ENCODE assay signal across 10 cellular contexts in genomic region chr6:34674268-34674639, GRCh38. TPM values are rescaled to one million over a fixed set of nuclear protein-coding genes. Genes with fewer than 3 reads are reported as not detected.
DNase-seq lines count a peak whose midpoint lies in the region; ATAC-seq, FAIRE-seq and TF ChIP-seq lines count a peak whose summit lies in the region.
"Had no signal": no experiment of that assay in that cellular context is flagged by ENCODE, and none has a peak within 500 bp of the region (broad histone marks: within the 10 kb centered on the region; RNA-seq: fewer than 3 reads in every experiment).

No MANE protein-coding gene starts in this region.

- peak overlapping the region; percentile 48 for H3K4me2 ChIP-seq in OCI-LY1 (ENCODE audit: low read length)
- H3K4me2 ChIP-seq in GM12878 (ENCODE audit: control insufficient read depth, insufficient read depth) = peak overlapping the region; percentile 67

- H3K79me2 ChIP-seq in OCI-LY1 (ENCODE audit: insufficient read depth, low read length) = peaks cover 47% of the 10 kb centered on the region
- H3K79me2 ChIP-seq in GM12878 (ENCODE audit: control insufficient read depth, insufficient read depth, low read length) = peaks cover 92% of the 10 kb centered on the region

- H3K9me3 Mint-ChIP-seq in Calu3 (ENCODE audit: low read depth, unreplicated experiment) = no peaks in the 10 kb centered on the region
- no peaks in the 10 kb centered on the region for H3K9me3 Mint-ChIP-seq in natural killer cell

- DNase-seq in Calu3 (no peak), GM12878 (ENCODE audit: low read depth, low spot score) (no peak), natural killer cell (no peak), NCI-H510A treated with DMSO at 0.1 percent for 48 hours (lab: John Stamatoyannopoulos, UW) (no peak), foreskin keratinocyte (no peak)
- DNase-seq: caudate nucleus, NCI-H2171 had no signal

- H2AFZ ChIP-seq in OCI-LY1 (ENCODE audit: low read length) (no peak overlapping the region), GM12878 (ENCODE audit: control insufficient read depth, low read depth, low read length) (no peak overlapping the region)

- intact Hi-C loops in Calu3 (cut with micrococcal nuclease; ENCODE audit: unreplicated experiment) = no loop called here
- intact Hi-C loops in GM12878 (cut with micrococcal nuclease; ENCODE audit: unreplicated experiment) = loop anchor here (1.0 to 5.0 kb wide), 4 partner anchors 18 to 118 kb away; partner anchors contain the start of genes BLTP3A and SNRPC
- intact Hi-C loops in natural killer cell (cut with micrococcal nuclease) = loop anchor here (5.0 kb wide), 1 partner anchor 83 kb away; the partner anchor contains the start of gene SNRPC

- H3K4me3 Mint-ChIP-seq in Calu3 (ENCODE audit: low read depth, unreplicated experiment) (peak overlapping the region; percentile 26), natural killer cell (peak overlapping the region; percentile 88)

- H3K36me3 Mint-ChIP-seq in Calu3 (ENCODE audit: insufficient read depth, unreplicated experiment) (peaks cover 19% of the 10 kb centered on the region), natural killer cell (no peaks in the 10 kb centered on the region)

- WGBS in GM12878 (ENCODE audit: insufficient coverage, insufficient replicate concordance, low lambda C conversion rate, missing lambda C conversion rate) = 80% methylated on average over 5 of the region's 5 CpGs

- FAIRE-seq in GM12878 (lab: Jason Lieb, UNC) = no peak

- no peak for TF ChIP-seq POLR2A in GM12878 (IDR thresholded peaks at IDR 0.05; ENCODE audit: low read depth, low read length)

- no peaks in the 10 kb centered on the region for H3K27me3 ChIP-seq in OCI-LY1 (ENCODE audit: insufficient read depth, low read length)
- H3K27me3 ChIP-seq in GM12878 (replicated peaks in 1 of 2; ENCODE audit: control insufficient read depth in 2 of 2, insufficient read depth in 2 of 2, low read length in 1 of 2) = no peaks in the 10 kb centered on the region
- H3K27me3 ChIP-seq in foreskin keratinocyte = no peaks in the 10 kb centered on the region

- TF ChIP-seq CTCF in Calu3 (IDR thresholded peaks at IDR 0.05; ENCODE audit: unreplicated experiment) = no peak
- no peak; the same call in 1 of the 2 replicates for TF ChIP-seq CTCF in OCI-LY1 (IDR thresholded peaks at IDR 0.05; ENCODE audit: low read length)
- no peak for TF ChIP-seq CTCF in GM12878 (IDR thresholded peaks at IDR 0.05 in 2 of 3, conservative IDR thresholded peaks at IDR 0.05 in 1 of 3; ENCODE audit: control insufficient read depth in 2 of 3, extremely low read depth in 1 of 3, insufficient read depth in 1 of 3, low read depth in 3 of 3, low read length in 3 of 3)
- TF ChIP-seq CTCF in natural killer cell (IDR thresholded peaks at IDR 0.05) = no peak
- no peak for TF ChIP-seq CTCF in foreskin keratinocyte (conservative IDR thresholded peaks at IDR 0.05)

- POLR2A ChIA-PET in GM12878 (lab: Charles Lee) = interaction anchor here (0.8 to 14.8 kb wide), 11 partner anchors 10 to 118 kb away, joined by 3 to 329 read pairs (median 6); partner anchors contain the start of genes ILRUN and SNRPC

- peak overlapping the region; percentile 61 for H3K9ac ChIP-seq in OCI-LY1 (ENCODE audit: low read length)
- H3K9ac ChIP-seq in GM12878 (ENCODE audit: control insufficient read depth, insufficient read depth, low read length) = peak overlapping the region; percentile 64

- peaks cover 75% of the 10 kb centered on the region for H3K4me1 ChIP-seq in OCI-LY1 (ENCODE audit: insufficient read depth, low read length, severe bottlenecking)
- peaks cover 38% of the 10 kb centered on the region for H3K4me1 ChIP-seq in GM12878 (ENCODE audit: control insufficient read depth, insufficient read depth, low read length)
- peaks cover 22% of the 10 kb centered on the region for H3K4me1 ChIP-seq in foreskin keratinocyte

- ATAC-seq in GM12878 = no peak
- no peak for ATAC-seq in natural killer cell
- ATAC-seq in HG03025 (IDR thresholded peaks at IDR 0.05; ENCODE audit: low FRiP score, unreplicated experiment) = no peak
- ATAC-seq in foreskin keratinocyte = no peak

- H3K27ac Mint-ChIP-seq in Calu3 (ENCODE audit: unreplicated experiment) (peak overlapping the region; percentile 34), natural killer cell (peak overlapping the region; percentile 88 to 97)

- H4K20me1 ChIP-seq in OCI-LY1 (ENCODE audit: insufficient read depth, low read length) = no peaks in the 10 kb centered on the region
- H4K20me1 ChIP-seq in GM12878 (ENCODE audit: control insufficient read depth, insufficient read depth) = no peaks in the 10 kb centered on the region

- TF ChIP-seq RAD21 in GM12878 (IDR thresholded peaks at IDR 0.05; ENCODE audit: insufficient read depth, low read depth, low read length) = no peak

- BruUV-seq in Calu3 (replicated peaks; lab: Mats Ljungman, UMichigan) = no TSS peak
- no TSS peak for BruUV-seq in GM12878 (replicated peaks; lab: Mats Ljungman, UMichigan)

- H3K27ac ChIP-seq in OCI-LY1 (ENCODE audit: low read depth, low read length, poor library complexity, severe bottlenecking) (peak overlapping the region; percentile 100), GM12878 (ENCODE audit: control insufficient read depth, insufficient read depth) (peak overlapping the region; percentile 92), foreskin keratinocyte (no peak overlapping the region)
- H3K27ac ChIP-seq: HL-60 had no signal

- H3K4me3 ChIP-seq in OCI-LY1 (ENCODE audit: low read depth, low read length, poor library complexity, severe bottlenecking) = peak overlapping the region; percentile 19
- peak overlapping the region; percentile 24; the same call in 1 of the 2 replicates for H3K4me3 ChIP-seq in GM12878

- RAD21 ChIA-PET in GM12878 (lab: Charles Lee; ENCODE audit: unreplicated experiment) = interaction anchor here (1.5 to 7.2 kb wide), 12 partner anchors 9 to 215 kb away, joined by 3 to 183 read pairs (median 17); partner anchors contain the start of genes ANKS1A, BLTP3A, ILRUN and SNRPC

- CTCF ChIA-PET in Calu3 (lab: Charles Lee) (interaction anchor here (0.5 to 2.4 kb wide), 8 partner anchors 10 to 430 kb away, joined by 3 to 18 read pairs (median 6); no protein-coding TSS in a partner anchor), GM12878 (lab: Yijun Ruan, JAX) (interaction anchor here (0.8 to 4.5 kb wide), 17 partner anchors 9 to 465 kb away, joined by 3 to 56 read pairs (median 4); partner anchors contain the start of genes BLTP3A, SNRPC and TAF11)

- H3K4me1 Mint-ChIP-seq in Calu3 (ENCODE audit: low read depth, unreplicated experiment) = peaks cover 41% of the 10 kb centered on the region
- H3K4me1 Mint-ChIP-seq in natural killer cell = peaks cover 41 to 50% of the 10 kb centered on the region in 2 donors

- H3K36me3 ChIP-seq in OCI-LY1 (ENCODE audit: insufficient read depth, low read length) = peaks cover 23% of the 10 kb centered on the region
- no peaks in the 10 kb centered on the region; a peak in 2 of 4 replicates for H3K36me3 ChIP-seq in GM12878 (ENCODE audit: control insufficient read depth in 2 of 2, insufficient read depth in 2 of 2, low read length in 1 of 2)

- SMC1A ChIA-PET in GM12878 (lab: Charles Lee; ENCODE audit: uncharacterized antibody, unreplicated experiment) = interaction anchor here (0.8 to 16.2 kb wide), 10 partner anchors 9 to 146 kb away, joined by 3 to 213 read pairs (median 15); partner anchors contain the start of gene ILRUN

- TF ChIP-seq EP300 in GM12878 (IDR thresholded peaks at IDR 0.05; ENCODE audit: borderline replicate concordance in 1 of 2, control insufficient read depth in 1 of 2, low read depth in 2 of 2, low read length in 2 of 2) = no peak

- no peaks in the 10 kb centered on the region for H3K9me3 ChIP-seq in OCI-LY1 (ENCODE audit: low read length)
- no peaks in the 10 kb centered on the region; the same call in 2 of the 3 replicates for H3K9me3 ChIP-seq in GM12878 (replicated peaks; ENCODE audit: control insufficient read depth, insufficient read depth, low read length)

- H3K9me2 ChIP-seq in OCI-LY1 (ENCODE audit: low read depth, low read length) = no peaks in the 10 kb centered on the region

- H3K27me3 Mint-ChIP-seq in Calu3 (ENCODE audit: unreplicated experiment) (no peaks in the 10 kb centered on the region), natural killer cell (ENCODE audit: low read depth in 2 of 2) (no peaks in the 10 kb centered on the region)

- H3F3A ChIP-seq in OCI-LY1 (ENCODE audit: insufficient read depth, low read length) = peaks cover 36% of the 10 kb centered on the region; the same call in 1 of the 2 replicates

- in situ Hi-C loops in GM12878 (cut with MboI) = loop anchor here (25.0 kb wide), 2 partner anchors 1612 to 1712 kb away; partner anchors contain the start of genes BRD2, HLA-DMA and HLA-DPA1

TF ChIP-seq in GM12878, 131 proteins besides CTCF, POLR2A, EP300 and RAD21:
- peak; percentile 15 for TF ChIP-seq ZNF217 (IDR thresholded peaks at IDR 0.05)
- TF ChIP-seq KLF5 (IDR thresholded peaks at IDR 0.05; ENCODE audit: partially characterized antibody) = no peak
- 0 out of 2 replicates have a peak, but pooled peaks have one; percentile 5 for TF ChIP-seq KDM1A (IDR thresholded peaks at IDR 0.05; ENCODE audit: borderline replicate concordance)
- peak; percentile 9; the same call in 1 of the 2 replicates for TF ChIP-seq ZNF207 (IDR thresholded peaks at IDR 0.05; ENCODE audit: borderline replicate concordance)

RNA-seq across cellular contexts. Expression of gene ILRUN, which starts 22.3 kb away (rescaled TPM):
- total RNA-seq in Calu3 (2022) (137 and 145 TPM in 2 replicates), GM12878 (2014; rRNA removed) (45.5 and 47.0 TPM in 2 replicates), GM12878 (2014; rRNA removed; fragmentation: Illumina TruSeq; extraction: Trizol) (55.5 and 56.2 TPM in 2 replicates), GM12878 (2021) (83.9 and 85.0 TPM in 2 replicates), natural killer cell (100 to 1,000 TPM in 1 of 3 donors, 10 to 100 TPM in 2; 91.2 to 101 (median 92.3) TPM), foreskin keratinocyte (64.5 and 64.9 TPM in 2 replicates)
- 62.6 and 68.7 TPM in 2 replicates for total RNA-seq in GM12878 (2013; cell fraction: nucleolus; rRNA removed)
- polyA plus RNA-seq in GM12878 (2011; ENCODE audit: low read depth) = 59.5 TPM
- polyA plus RNA-seq in GM12878 (2011; rRNA removed) (82.3 and 114 TPM in 2 replicates), GM12878 (2014; fragmentation: Illumina TruSeq; extraction: Trizol) (69.6 and 79.9 TPM in 2 replicates), GM12878 (2014; fragmentation: Nextera tagmentation; extraction: Ambion mirVana) (10 to 100 TPM; 21.0 to 27.2 TPM), GM12878 (2014; rRNA removed) (48.2 and 52.4 TPM in 2 replicates), GM12878 (2016; fragmentation: Nextera tagmentation; extraction: Ambion mirVana) (10 to 100 TPM; 30.2 to 34.1 TPM), foreskin keratinocyte (41.3 and 45.0 TPM in 2 replicates)
- polyA plus RNA-seq in GM12878 (2011; cell fraction: cytosol; rRNA removed) = 72.5 and 86.5 TPM in 2 replicates
- 31.9 and 38.5 TPM in 2 replicates for polyA plus RNA-seq in GM12878 (2011; cell fraction: nucleus; rRNA removed)
- 76.8 and 76.9 TPM in 2 replicates for polyA plus RNA-seq in GM12878 (2012)
- polyA minus RNA-seq in GM12878 (2011; rRNA and poly(A)+ RNA removed) = 137 and 147 TPM in 2 replicates
- 47.6 and 51.2 TPM in 2 replicates for polyA minus RNA-seq in GM12878 (2011; cell fraction: cytosol; rRNA and poly(A)+ RNA removed)
- 22.5 and 34.1 TPM in 2 replicates for polyA minus RNA-seq in GM12878 (2011; cell fraction: nucleus; rRNA and poly(A)+ RNA removed)
